ENCODE assay signal across 8 cellular contexts in the genomic region with DNA sequence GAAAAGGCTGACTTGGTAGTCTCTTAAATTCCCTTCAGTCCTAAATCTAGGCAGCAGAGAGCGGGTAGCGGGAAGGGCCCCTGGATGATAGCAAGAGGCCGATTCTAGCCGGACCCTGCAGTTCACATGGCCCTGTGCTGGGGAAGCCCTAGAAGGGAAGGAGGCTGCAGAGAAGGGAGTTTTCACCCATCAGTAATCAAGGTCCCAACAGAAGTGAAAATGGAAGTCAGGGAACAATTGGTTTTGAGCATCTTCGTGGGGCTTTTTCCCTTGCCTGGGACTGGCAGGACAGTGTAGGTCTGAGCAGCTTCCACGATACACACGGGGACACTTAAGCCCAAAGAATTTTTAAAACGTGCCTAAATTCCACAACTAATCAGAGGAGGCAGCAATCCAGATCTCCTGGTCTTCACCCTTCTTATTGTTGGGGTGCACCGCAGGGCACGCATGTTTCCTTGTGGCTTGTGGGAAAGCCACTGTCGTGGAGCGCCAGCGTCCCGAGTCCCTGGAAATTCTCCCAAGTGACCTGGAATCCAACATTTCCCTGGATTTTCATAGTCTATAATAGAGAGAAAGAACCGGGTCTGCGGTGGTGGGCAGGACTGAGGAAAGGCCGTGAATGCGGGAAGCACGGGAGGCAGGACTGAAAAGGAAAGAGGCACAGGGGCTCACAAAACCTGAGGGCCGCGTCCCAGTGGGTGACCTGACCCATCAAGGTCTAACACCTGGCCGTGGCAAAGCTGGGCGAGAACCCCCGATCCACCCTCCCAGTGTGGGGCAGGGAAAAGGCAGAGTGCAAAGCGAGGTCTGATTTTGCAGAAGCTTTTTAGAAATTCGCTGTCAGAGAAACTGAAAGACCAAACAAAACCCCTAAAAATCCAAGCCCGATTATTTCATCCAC. TPM values are rescaled to one million over a fixed set of nuclear protein-coding genes. Genes with fewer than 3 reads are reported as not detected.
DNase-seq lines count a peak whose midpoint lies in the region; ATAC-seq and TF ChIP-seq lines count a peak whose summit lies in the region.

No MANE protein-coding gene starts in this region.

- H3K4me1 Mint-ChIP-seq in activated T-helper 2 cell treated with anti-CD3 and anti-CD28 coated beads, Interferon-gamma antibody, Interleukin-2, Interleukin-4, amounts not matched to agents 10 μg/mL and 5 μg/mL and 100 μg/mL, durations not matched to agents 14 hours and 24 hours and 36 hours (ENCODE audit: low read depth), result peaks cover 8% of the 10 kb centered on the region
- H3K4me1 Mint-ChIP-seq in stimulated activated naive CD8-positive, alpha-beta T cell treated with anti-CD3 and anti-CD28 coated beads, Interleukin-15, amount 100 ng/mL, for 72 hours, result peaks cover 22% of the 10 kb centered on the region

- H3K9me3 ChIP-seq in iPS-15b (ENCODE audit: control insufficient read depth, insufficient read depth, low read length), result no peaks in the 10 kb centered on the region

- H3K27me3 Mint-ChIP-seq in activated T-helper 2 cell treated with anti-CD3 and anti-CD28 coated beads, Interferon-gamma antibody, Interleukin-2, Interleukin-4, amounts not matched to agents 10 μg/mL and 5 μg/mL and 100 μg/mL, durations not matched to agents 14 hours and 24 hours and 36 hours (ENCODE audit: low read depth), result peaks cover 61% of the 10 kb centered on the region
- H3K27me3 Mint-ChIP-seq in stimulated activated naive CD8-positive, alpha-beta T cell treated with anti-CD3 and anti-CD28 coated beads, Interleukin-15, amount 100 ng/mL, for 72 hours, result peaks cover 37% of the 10 kb centered on the region

- no peak for DNase-seq in HFF-Myc (ENCODE audit: extremely low read depth, low read depth)
- DNase-seq in activated T-helper 2 cell treated with anti-CD3 and anti-CD28 coated beads, Interferon-gamma antibody, Interleukin-2, Interleukin-4, amounts not matched to agents 10 μg/mL and 5 μg/mL and 100 μg/mL, durations not matched to agents 14 hours and 24 hours and 36 hours (ENCODE audit: low spot score), result no peak
- DNase-seq in stimulated activated naive CD8-positive, alpha-beta T cell treated with anti-CD3 and anti-CD28 coated beads, Interleukin-15, amount 100 ng/mL, for 72 hours, result peak; percentile 12 to 19
- DNase-seq in NCI-H146 (lab: John Stamatoyannopoulos, UW), result no peak
- no peak for DNase-seq in NCI-H345 (lab: John Stamatoyannopoulos, UW)
- DNase-seq in NCI-H226, result no peak

- H3K9me3 Mint-ChIP-seq in activated T-helper 2 cell treated with anti-CD3 and anti-CD28 coated beads, Interferon-gamma antibody, Interleukin-2, Interleukin-4, amounts not matched to agents 10 μg/mL and 5 μg/mL and 100 μg/mL, durations not matched to agents 14 hours and 24 hours and 36 hours, result no peaks in the 10 kb centered on the region
- H3K9me3 Mint-ChIP-seq in stimulated activated naive CD8-positive, alpha-beta T cell treated with anti-CD3 and anti-CD28 coated beads, Interleukin-15, amount 100 ng/mL, for 72 hours, result no peaks in the 10 kb centered on the region

- H3K4me3 ChIP-seq in HFF-Myc (replicated peaks; ENCODE audit: low read depth, low read length) (peak overlapping the region; percentile 89), iPS-15b (ENCODE audit: low read depth, low read length) (peak overlapping the region; percentile 46)

- peak overlapping the region; percentile 15 for H3K27ac Mint-ChIP-seq in activated T-helper 2 cell treated with anti-CD3 and anti-CD28 coated beads, Interferon-gamma antibody, Interleukin-2, Interleukin-4, amounts not matched to agents 10 μg/mL and 5 μg/mL and 100 μg/mL, durations not matched to agents 14 hours and 24 hours and 36 hours
- H3K27ac Mint-ChIP-seq in stimulated activated naive CD8-positive, alpha-beta T cell treated with anti-CD3 and anti-CD28 coated beads, Interleukin-15, amount 100 ng/mL, for 72 hours, result peak overlapping the region; percentile 85 to 94

- peak overlapping the region; percentile 78 for H3K4me3 Mint-ChIP-seq in activated T-helper 2 cell treated with anti-CD3 and anti-CD28 coated beads, Interferon-gamma antibody, Interleukin-2, Interleukin-4, amounts not matched to agents 10 μg/mL and 5 μg/mL and 100 μg/mL, durations not matched to agents 14 hours and 24 hours and 36 hours (ENCODE audit: low read depth)
- peak overlapping the region; percentile 85 to 88 for H3K4me3 Mint-ChIP-seq in stimulated activated naive CD8-positive, alpha-beta T cell treated with anti-CD3 and anti-CD28 coated beads, Interleukin-15, amount 100 ng/mL, for 72 hours

- no peaks in the 10 kb centered on the region for H3K36me3 Mint-ChIP-seq in activated T-helper 2 cell treated with anti-CD3 and anti-CD28 coated beads, Interferon-gamma antibody, Interleukin-2, Interleukin-4, amounts not matched to agents 10 μg/mL and 5 μg/mL and 100 μg/mL, durations not matched to agents 14 hours and 24 hours and 36 hours (ENCODE audit: low read depth)

- peaks cover 7% of the 10 kb centered on the region for H3K4me1 ChIP-seq in iPS-15b (ENCODE audit: control insufficient read depth, insufficient read depth, low read length)

- no peak overlapping the region for H3K9ac ChIP-seq in iPS-15b (ENCODE audit: low read depth, low read length)

- no peak for TF ChIP-seq CTCF in HFF-Myc (IDR thresholded peaks at IDR 0.05; ENCODE audit: low read depth, low read length, missing control alignments)

- no peaks in the 10 kb centered on the region for H3K36me3 ChIP-seq in iPS-15b (ENCODE audit: control insufficient read depth, insufficient read depth, low read length)

- ATAC-seq in stimulated activated naive CD8-positive, alpha-beta T cell treated with anti-CD3 and anti-CD28 coated beads, Interleukin-15, amount 100 ng/mL, for 72 hours, result no peak
- no peak for ATAC-seq in GM18858 (IDR thresholded peaks at IDR 0.05; ENCODE audit: unreplicated experiment)

- intact Hi-C loops in activated T-helper 2 cell treated with anti-CD3 and anti-CD28 coated beads, Interferon-gamma antibody, Interleukin-2, Interleukin-4, amounts not matched to agents 10 μg/mL and 5 μg/mL and 100 μg/mL, durations not matched to agents 14 hours and 24 hours and 36 hours (cut with micrococcal nuclease), result no loop called here

- peaks cover 90% of the 10 kb centered on the region for H3K27me3 ChIP-seq in iPS-15b (ENCODE audit: control insufficient read depth, insufficient read depth, low read length)

RNA-seq across cellular contexts. Expression of a gene that starts 0.8 kb away (rescaled TPM):
- 2.8 and 2.9 TPM in 2 replicates for total RNA-seq in activated T-helper 2 cell treated with anti-CD3 and anti-CD28 coated beads, Interferon-gamma antibody, Interleukin-2, Interleukin-4, amounts not matched to agents 10 μg/mL and 5 μg/mL and 100 μg/mL, durations not matched to agents 14 hours and 24 hours and 36 hours

RNA-seq across cellular contexts. Expression of a gene that starts 29.9 kb away (rescaled TPM):
- total RNA-seq in activated T-helper 2 cell treated with anti-CD3 and anti-CD28 coated beads, Interferon-gamma antibody, Interleukin-2, Interleukin-4, amounts not matched to agents 10 μg/mL and 5 μg/mL and 100 μg/mL, durations not matched to agents 14 hours and 24 hours and 36 hours, result not detected in 2 replicates

Comparison
In these comparisons a context has a peak if more than half of its experiments do, and no peak if none do; other contexts are left out.
1. DNase-seq: peak in stimulated activated naive CD8-positive, alpha-beta T cell treated with anti-CD3 and anti-CD28 coated beads, Interleukin-15, amount 100 ng/mL, for 72 hours (2 of 2); none in HFF-Myc (single experiment), activated T-helper 2 cell treated with anti-CD3 and anti-CD28 coated beads, Interferon-gamma antibody, Interleukin-2, Interleukin-4, amounts not matched to agents 10 μg/mL and 5 μg/mL and 100 μg/mL, durations not matched to agents 14 hours and 24 hours and 36 hours (single experiment), NCI-H146 (single experiment), NCI-H345 (single experiment) and NCI-H226 (single experiment).